ENCODE assay signal across 9 cellular contexts in the genomic region with DNA sequence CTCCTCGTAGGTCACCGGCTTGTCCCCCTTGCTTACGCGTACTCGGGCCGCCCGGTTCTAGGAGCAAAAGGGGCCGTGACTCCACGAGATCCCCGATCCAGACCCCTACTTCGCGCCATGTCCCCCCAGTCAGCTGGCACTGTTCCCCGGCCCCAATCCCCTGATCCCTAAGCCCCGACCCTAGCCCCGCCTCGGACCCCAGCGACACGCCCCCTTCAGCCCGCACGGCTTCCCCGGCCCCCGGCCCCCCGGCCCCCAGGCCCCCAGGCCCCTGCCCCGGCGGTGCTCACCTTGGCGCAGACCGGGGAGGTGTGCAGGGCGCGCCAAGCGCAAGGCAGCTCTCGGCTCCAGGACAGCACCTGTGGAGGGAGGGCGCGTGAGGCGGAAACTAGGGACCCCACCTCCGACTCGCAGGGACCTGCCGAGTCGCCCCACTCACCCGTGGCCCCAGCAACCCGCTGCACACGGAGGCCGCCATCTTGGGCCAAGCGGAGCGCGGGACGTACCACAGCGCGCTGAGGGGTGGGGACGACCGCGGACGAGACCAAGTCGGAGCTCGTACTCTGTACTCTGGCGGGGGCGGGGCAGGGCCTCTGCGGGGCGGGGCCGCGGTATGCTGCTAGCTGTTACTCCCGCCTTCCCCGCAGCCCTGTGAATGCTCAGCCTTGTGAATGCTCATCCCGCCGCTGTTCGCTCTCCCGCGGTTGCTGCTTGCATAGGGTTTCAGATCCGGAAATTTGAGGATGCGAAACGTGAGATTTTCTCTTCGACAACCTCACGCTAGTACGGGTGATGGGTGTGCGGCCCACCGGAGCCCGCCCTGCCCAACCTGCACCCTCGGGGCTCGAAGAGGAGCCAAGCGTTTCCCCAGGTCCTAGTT. TPM values are rescaled to one million over a fixed set of nuclear protein-coding genes. Genes with fewer than 3 reads are reported as not detected.
A peak's percentile ranks its signal among the peaks of the same experiment; 100 is the strongest.
DNase-seq lines count a peak whose midpoint lies in the region; ATAC-seq, FAIRE-seq and TF ChIP-seq lines count a peak whose summit lies in the region.
"Had no signal": no experiment of that assay in that cellular context is flagged by ENCODE, and none has a peak within 500 bp of the region (broad histone marks: within the 10 kb centered on the region; RNA-seq: fewer than 3 reads in every experiment).

Gene MRPS24 (minus strand): TSS at position 500 of the 880 bp plus-strand sequence. CDS start 22 bp downstream, at position 478.

- no peaks in the 10 kb centered on the region for H3K27me3 ChIP-seq in keratinocyte (ENCODE audit: control insufficient read depth, extremely low read depth, insufficient read depth, low read length)

- no peak for TF ChIP-seq CTCF in keratinocyte (optimal IDR thresholded peaks at IDR 0.05 in 1 of 3, IDR thresholded peaks at IDR 0.05 in 1 of 3, conservative IDR thresholded peaks at IDR 0.05 in 1 of 3; ENCODE audit: extremely low read depth in 1 of 3, insufficient read depth in 2 of 3, low read length in 3 of 3)

- peak; percentile 94 for ATAC-seq in HG03432 (IDR thresholded peaks at IDR 0.05; ENCODE audit: unreplicated experiment)

- peaks cover 43% of the 10 kb centered on the region for H3K4me1 ChIP-seq in keratinocyte (ENCODE audit: control insufficient read depth, extremely low read depth, insufficient read depth, low read length)

- H3K36me3 ChIP-seq in keratinocyte (ENCODE audit: control insufficient read depth in 2 of 2, extremely low read depth in 1 of 2, insufficient read depth in 2 of 2, low read length in 2 of 2) = peaks cover 10 to 12% of the 10 kb centered on the region in 2 experiments

- TF ChIP-seq POLR2A in GM19193 (IDR thresholded peaks at IDR 0.05; ENCODE audit: extremely low read depth, insufficient read depth, insufficient read length) = peak; percentile 90

- no peak for FAIRE-seq in keratinocyte (lab: Jason Lieb, UNC)
- FAIRE-seq: endometrium had no signal

- peak within 1 kb of the TSS; percentile 92 for H3K9ac ChIP-seq in keratinocyte (ENCODE audit: control insufficient read depth, extremely low read depth, insufficient read depth, low read length)

- peaks cover 8% of the 10 kb centered on the region for H3K79me2 ChIP-seq in keratinocyte (ENCODE audit: control insufficient read depth, insufficient read depth, low read length)

- H3K4me3 ChIP-seq in keratinocyte (ENCODE audit: control insufficient read depth in 2 of 3, extremely low read depth in 1 of 3, insufficient read depth in 2 of 3, low read depth in 1 of 3, low read length in 3 of 3) = peak within 1 kb of the TSS; percentile 67 to 84 (median 76)

- H2AFZ ChIP-seq in keratinocyte (ENCODE audit: control insufficient read depth, low read length) = peak within 1 kb of the TSS; percentile 97

- dilution Hi-C loops in keratinocyte (cut with MboI; ENCODE audit: extremely low pct_ligation_motif_present, low sequenced_read_pairs) = no loop called here

- H3K27ac ChIP-seq in keratinocyte (ENCODE audit: control insufficient read depth, insufficient read depth, low read length) = peak within 1 kb of the TSS; percentile 97

- H3K9me1 ChIP-seq in keratinocyte (ENCODE audit: control insufficient read depth, extremely low read depth, insufficient read depth, low read length) = no peaks in the 10 kb centered on the region

- H3K4me2 ChIP-seq in keratinocyte (ENCODE audit: control insufficient read depth, extremely low read depth, insufficient read depth, low read depth, low read length) = peak within 1 kb of the TSS; percentile 98

- H3K9me3 ChIP-seq in keratinocyte (ENCODE audit: control insufficient read depth, low read depth, low read length) = peaks cover 4% of the 10 kb centered on the region

- no peaks in the 10 kb centered on the region for H4K20me1 ChIP-seq in keratinocyte (ENCODE audit: control insufficient read depth, extremely low read depth, insufficient read depth, low read length)

- peak; percentile 97 for DNase-seq in Ammon's horn (ENCODE audit: low spot score)
- DNase-seq in NCI-H510A (lab: John Stamatoyannopoulos, UW) = peak; percentile 91
- DNase-seq in activated CD4-positive, alpha-beta T cell treated with anti-CD3 and anti-CD28 coated beads for 1 hour = peak; percentile 89
- peak; percentile 32 to 77 for DNase-seq in cerebellar nuclear complex (lab: John Stamatoyannopoulos, UW)
- peak; percentile 57 for DNase-seq in keratinocyte (ENCODE audit: low read depth, low spot score)
- peak; percentile 89 to 96 (median 94) for DNase-seq in stimulated activated CD4-positive, alpha-beta T cell treated with anti-CD3 and anti-CD28 coated beads, Interleukin-12 subunit alpha, Interleukin-12 subunit beta, amount 100 ng/mL, for 48 hours (ENCODE audit: low read depth in 2 of 3, low spot score in 1 of 3)

RNA-seq across cellular contexts. Expression of gene MRPS24, which starts in this region (rescaled TPM):
- polyA plus RNA-seq in keratinocyte = 94.8 to 113 TPM (median 104 TPM) in 3 replicates
- 13.2 TPM for polyA plus RNA-seq in keratinocyte (2011; ENCODE audit: low read depth)
- polyA plus RNA-seq in keratinocyte (2011; cell fraction: cytosol; rRNA removed) = 104 and 130 TPM in 2 replicates
- 43.7 and 45.5 TPM in 2 replicates for polyA plus RNA-seq in keratinocyte (2011; cell fraction: nucleus; rRNA removed)
- 131 and 155 TPM in 2 replicates for polyA plus RNA-seq in keratinocyte (2012; ENCODE audit: low replicate concordance)
- 41.1 to 74.9 TPM (median 48.0 TPM) in 3 replicates for polyA minus RNA-seq in keratinocyte
- polyA minus RNA-seq in keratinocyte (2011; cell fraction: cytosol; rRNA and poly(A)+ RNA removed) = 110 TPM
- 10.4 and 12.5 TPM in 2 replicates for polyA minus RNA-seq in keratinocyte (2011; cell fraction: nucleus; rRNA and poly(A)+ RNA removed)

Comparison
In these comparisons a context has a peak if more than half of its experiments do, and no peak if none do; other contexts are left out.
1. Peak in every context shown above with its lines: DNase-seq, ATAC-seq, H3K4me3 ChIP-seq and H3K27ac ChIP-seq.